Comparison of ENCODE assay signal across 1 cellular context in the genomic region with DNA sequence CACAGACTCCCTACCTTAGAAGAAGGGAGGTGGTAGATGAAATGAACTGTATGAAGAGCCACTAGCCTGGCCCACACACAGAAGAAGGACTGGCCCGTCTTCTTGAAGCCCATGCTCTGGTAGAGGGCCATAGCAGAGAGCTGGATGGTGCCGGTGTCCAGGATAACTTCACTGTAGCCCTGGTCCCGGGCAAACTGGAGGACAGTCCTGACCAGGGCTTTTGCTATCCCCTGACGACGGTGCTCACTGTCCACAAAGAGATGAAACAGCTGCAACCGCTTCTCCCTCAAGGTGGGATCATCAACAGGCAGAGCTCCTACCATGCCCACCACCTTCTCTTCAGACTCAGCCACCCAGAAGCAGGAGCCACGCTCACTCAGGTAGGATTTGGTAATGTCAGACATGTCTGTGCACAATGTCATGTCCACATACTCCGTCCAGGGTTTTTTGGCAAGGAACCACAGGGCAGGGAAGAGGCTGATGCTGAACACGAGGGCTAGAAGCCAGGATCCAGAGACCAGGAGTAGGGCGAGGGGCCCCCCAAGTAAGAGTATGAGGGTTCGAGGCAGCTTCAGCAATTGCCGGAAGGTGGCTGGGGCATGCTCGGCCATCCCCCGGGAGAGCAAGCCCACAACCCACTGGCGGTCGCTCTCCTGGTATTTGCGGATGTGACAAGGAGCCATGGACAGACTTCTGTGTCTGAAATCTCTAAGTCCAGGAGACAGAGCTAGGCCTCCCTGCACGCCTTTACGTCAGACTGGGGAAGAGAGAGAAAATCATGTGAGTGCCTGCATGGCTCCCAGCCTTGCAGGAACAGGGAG.
A peak's percentile ranks its signal among the peaks of the same experiment; 100 is the strongest.
TF ChIP-seq lines count a peak whose summit lies in the region.

No MANE protein-coding gene starts in this region.

TF ChIP-seq in HepG2, 621 proteins besides CTCF, POLR2A, EP300 and RAD21 (continued from another document and continues in another):
- TF ChIP-seq ZNF282 (IDR thresholded peaks at IDR 0.05; ENCODE audit: partially characterized antibody), result no peak
- no peak for TF ChIP-seq ZBTB42 (CRISPR knock-in tag; IDR thresholded peaks at IDR 0.05)
- peak; percentile 9; the same call in 1 of the 2 replicates for TF ChIP-seq ZBTB38 (CRISPR knock-in tag; IDR thresholded peaks at IDR 0.05)
- no peak for TF ChIP-seq ZFP36 (IDR thresholded peaks at IDR 0.05; ENCODE audit: borderline replicate concordance, low read depth, low read length, partially characterized antibody)
- TF ChIP-seq GATA4 (IDR thresholded peaks at IDR 0.05; ENCODE audit: borderline replicate concordance, low read depth), result no peak
- TF ChIP-seq HOXD1 (CRISPR knock-in tag; IDR thresholded peaks at IDR 0.05), result no peak
- TF ChIP-seq KLF13 (CRISPR knock-in tag; IDR thresholded peaks at IDR 0.05), result no peak
- TF ChIP-seq, protein P1, sequence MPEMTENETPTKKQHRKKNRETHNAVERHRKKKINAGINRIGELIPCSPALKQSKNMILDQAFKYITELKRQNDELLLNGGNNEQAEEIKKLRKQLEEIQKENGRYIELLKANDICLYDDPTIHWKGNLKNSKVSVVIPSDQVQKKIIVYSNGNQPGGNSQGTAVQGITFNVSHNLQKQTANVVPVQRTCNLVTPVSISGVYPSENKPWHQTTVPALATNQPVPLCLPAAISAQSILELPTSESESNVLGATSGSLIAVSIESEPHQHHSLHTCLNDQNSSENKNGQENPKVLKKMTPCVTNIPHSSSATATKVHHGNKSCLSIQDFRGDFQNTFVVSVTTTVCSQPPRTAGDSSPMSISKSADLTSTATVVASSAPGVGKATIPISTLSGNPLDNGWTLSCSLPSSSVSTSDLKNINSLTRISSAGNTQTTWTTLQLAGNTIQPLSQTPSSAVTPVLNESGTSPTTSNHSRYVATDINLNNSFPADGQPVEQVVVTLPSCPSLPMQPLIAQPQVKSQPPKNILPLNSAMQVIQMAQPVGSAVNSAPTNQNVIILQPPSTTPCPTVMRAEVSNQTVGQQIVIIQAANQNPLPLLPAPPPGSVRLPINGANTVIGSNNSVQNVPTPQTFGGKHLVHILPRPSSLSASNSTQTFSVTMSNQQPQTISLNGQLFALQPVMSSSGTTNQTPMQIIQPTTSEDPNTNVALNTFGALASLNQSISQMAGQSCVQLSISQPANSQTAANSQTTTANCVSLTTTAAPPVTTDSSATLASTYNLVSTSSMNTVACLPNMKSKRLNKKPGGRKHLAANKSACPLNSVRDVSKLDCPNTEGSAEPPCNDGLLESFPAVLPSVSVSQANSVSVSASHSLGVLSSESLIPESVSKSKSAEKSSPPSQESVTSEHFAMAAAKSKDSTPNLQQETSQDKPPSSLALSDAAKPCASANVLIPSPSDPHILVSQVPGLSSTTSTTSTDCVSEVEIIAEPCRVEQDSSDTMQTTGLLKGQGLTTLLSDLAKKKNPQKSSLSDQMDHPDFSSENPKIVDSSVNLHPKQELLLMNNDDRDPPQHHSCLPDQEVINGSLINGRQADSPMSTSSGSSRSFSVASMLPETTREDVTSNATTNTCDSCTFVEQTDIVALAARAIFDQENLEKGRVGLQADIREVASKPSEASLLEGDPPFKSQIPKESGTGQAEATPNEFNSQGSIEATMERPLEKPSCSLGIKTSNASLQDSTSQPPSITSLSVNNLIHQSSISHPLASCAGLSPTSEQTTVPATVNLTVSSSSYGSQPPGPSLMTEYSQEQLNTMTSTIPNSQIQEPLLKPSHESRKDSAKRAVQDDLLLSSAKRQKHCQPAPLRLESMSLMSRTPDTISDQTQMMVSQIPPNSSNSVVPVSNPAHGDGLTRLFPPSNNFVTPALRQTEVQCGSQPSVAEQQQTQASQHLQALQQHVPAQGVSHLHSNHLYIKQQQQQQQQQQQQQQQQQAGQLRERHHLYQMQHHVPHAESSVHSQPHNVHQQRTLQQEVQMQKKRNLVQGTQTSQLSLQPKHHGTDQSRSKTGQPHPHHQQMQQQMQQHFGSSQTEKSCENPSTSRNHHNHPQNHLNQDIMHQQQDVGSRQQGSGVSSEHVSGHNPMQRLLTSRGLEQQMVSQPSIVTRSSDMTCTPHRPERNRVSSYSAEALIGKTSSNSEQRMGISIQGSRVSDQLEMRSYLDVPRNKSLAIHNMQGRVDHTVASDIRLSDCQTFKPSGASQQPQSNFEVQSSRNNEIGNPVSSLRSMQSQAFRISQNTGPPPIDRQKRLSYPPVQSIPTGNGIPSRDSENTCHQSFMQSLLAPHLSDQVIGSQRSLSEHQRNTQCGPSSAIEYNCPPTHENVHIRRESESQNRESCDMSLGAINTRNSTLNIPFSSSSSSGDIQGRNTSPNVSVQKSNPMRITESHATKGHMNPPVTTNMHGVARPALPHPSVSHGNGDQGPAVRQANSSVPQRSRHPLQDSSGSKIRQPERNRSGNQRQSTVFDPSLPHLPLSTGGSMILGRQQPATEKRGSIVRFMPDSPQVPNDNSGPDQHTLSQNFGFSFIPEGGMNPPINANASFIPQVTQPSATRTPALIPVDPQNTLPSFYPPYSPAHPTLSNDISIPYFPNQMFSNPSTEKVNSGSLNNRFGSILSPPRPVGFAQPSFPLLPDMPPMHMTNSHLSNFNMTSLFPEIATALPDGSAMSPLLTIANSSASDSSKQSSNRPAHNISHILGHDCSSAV (CRISPR knock-in tag; IDR thresholded peaks at IDR 0.05; ENCODE audit: borderline replicate concordance), result no peak
- TF ChIP-seq CCAR2 (optimal IDR thresholded peaks at IDR 0.05; ENCODE audit: low read depth, low read length), result no peak
- TF ChIP-seq KDM2A (CRISPR knock-in tag; IDR thresholded peaks at IDR 0.05; ENCODE audit: borderline replicate concordance, low read depth), result 0 out of 2 replicates have a peak, but pooled peaks have one; percentile 37
- TF ChIP-seq ZNF264 (CRISPR knock-in tag; IDR thresholded peaks at IDR 0.05), result no peak
- TF ChIP-seq, protein P2, sequence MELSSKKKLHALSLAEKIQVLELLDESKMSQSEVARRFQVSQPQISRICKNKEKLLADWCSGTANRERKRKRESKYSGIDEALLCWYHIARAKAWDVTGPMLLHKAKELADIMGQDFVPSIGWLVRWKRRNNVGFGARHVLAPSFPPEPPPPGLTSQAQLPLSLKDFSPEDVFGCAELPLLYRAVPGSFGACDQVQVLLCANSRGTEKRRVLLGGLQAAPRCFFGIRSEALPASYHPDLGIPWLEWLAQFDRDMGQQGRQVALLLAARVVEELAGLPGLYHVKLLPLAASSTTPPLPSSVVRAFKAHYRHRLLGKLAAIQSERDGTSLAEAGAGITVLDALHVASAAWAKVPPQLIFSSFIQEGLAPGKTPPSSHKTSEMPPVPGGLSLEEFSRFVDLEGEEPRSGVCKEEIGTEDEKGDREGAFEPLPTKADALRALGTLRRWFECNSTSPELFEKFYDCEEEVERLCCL (CRISPR knock-in tag; IDR thresholded peaks at IDR 0.05; ENCODE audit: borderline replicate concordance), result no peak
- TF ChIP-seq CHD2 (IDR thresholded peaks at IDR 0.05; ENCODE audit: low read depth, low read length), result no peak
- 0 out of 2 replicates have a peak, but pooled peaks have one; percentile 20 for TF ChIP-seq RFXAP (CRISPR knock-in tag; IDR thresholded peaks at IDR 0.05; ENCODE audit: borderline replicate concordance)
- peak; percentile 58; the same call in 1 of the 2 replicates for TF ChIP-seq SPEN (CRISPR knock-in tag; IDR thresholded peaks at IDR 0.05; ENCODE audit: low read depth)
- TF ChIP-seq, protein P3, sequence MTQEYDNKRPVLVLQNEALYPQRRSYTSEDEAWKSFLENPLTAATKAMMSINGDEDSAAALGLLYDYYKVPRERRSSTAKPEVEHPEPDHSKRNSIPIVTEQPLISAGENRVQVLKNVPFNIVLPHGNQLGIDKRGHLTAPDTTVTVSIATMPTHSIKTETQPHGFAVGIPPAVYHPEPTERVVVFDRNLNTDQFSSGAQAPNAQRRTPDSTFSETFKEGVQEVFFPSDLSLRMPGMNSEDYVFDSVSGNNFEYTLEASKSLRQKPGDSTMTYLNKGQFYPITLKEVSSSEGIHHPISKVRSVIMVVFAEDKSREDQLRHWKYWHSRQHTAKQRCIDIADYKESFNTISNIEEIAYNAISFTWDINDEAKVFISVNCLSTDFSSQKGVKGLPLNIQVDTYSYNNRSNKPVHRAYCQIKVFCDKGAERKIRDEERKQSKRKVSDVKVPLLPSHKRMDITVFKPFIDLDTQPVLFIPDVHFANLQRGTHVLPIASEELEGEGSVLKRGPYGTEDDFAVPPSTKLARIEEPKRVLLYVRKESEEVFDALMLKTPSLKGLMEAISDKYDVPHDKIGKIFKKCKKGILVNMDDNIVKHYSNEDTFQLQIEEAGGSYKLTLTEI (CRISPR knock-in tag; conservative IDR thresholded peaks at IDR 0.05), result no peak
- no peak for TF ChIP-seq YEATS4 (CRISPR knock-in tag; IDR thresholded peaks at IDR 0.05; ENCODE audit: borderline replicate concordance)
- no peak for TF ChIP-seq IKZF1 (IDR thresholded peaks at IDR 0.05)
- TF ChIP-seq, protein P4, sequence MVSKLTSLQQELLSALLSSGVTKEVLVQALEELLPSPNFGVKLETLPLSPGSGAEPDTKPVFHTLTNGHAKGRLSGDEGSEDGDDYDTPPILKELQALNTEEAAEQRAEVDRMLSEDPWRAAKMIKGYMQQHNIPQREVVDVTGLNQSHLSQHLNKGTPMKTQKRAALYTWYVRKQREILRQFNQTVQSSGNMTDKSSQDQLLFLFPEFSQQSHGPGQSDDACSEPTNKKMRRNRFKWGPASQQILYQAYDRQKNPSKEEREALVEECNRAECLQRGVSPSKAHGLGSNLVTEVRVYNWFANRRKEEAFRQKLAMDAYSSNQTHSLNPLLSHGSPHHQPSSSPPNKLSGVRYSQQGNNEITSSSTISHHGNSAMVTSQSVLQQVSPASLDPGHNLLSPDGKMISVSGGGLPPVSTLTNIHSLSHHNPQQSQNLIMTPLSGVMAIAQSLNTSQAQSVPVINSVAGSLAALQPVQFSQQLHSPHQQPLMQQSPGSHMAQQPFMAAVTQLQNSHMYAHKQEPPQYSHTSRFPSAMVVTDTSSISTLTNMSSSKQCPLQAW (CRISPR knock-in tag; IDR thresholded peaks at IDR 0.05), result no peak
- TF ChIP-seq MAF1 (CRISPR knock-in tag; IDR thresholded peaks at IDR 0.05; ENCODE audit: borderline replicate concordance), result no peak
- no peak for TF ChIP-seq FOXA1 (IDR thresholded peaks at IDR 0.05)
- TF ChIP-seq FOXA1 (CRISPR knock-in tag; IDR thresholded peaks at IDR 0.05), result no peak
- TF ChIP-seq, protein P5, sequence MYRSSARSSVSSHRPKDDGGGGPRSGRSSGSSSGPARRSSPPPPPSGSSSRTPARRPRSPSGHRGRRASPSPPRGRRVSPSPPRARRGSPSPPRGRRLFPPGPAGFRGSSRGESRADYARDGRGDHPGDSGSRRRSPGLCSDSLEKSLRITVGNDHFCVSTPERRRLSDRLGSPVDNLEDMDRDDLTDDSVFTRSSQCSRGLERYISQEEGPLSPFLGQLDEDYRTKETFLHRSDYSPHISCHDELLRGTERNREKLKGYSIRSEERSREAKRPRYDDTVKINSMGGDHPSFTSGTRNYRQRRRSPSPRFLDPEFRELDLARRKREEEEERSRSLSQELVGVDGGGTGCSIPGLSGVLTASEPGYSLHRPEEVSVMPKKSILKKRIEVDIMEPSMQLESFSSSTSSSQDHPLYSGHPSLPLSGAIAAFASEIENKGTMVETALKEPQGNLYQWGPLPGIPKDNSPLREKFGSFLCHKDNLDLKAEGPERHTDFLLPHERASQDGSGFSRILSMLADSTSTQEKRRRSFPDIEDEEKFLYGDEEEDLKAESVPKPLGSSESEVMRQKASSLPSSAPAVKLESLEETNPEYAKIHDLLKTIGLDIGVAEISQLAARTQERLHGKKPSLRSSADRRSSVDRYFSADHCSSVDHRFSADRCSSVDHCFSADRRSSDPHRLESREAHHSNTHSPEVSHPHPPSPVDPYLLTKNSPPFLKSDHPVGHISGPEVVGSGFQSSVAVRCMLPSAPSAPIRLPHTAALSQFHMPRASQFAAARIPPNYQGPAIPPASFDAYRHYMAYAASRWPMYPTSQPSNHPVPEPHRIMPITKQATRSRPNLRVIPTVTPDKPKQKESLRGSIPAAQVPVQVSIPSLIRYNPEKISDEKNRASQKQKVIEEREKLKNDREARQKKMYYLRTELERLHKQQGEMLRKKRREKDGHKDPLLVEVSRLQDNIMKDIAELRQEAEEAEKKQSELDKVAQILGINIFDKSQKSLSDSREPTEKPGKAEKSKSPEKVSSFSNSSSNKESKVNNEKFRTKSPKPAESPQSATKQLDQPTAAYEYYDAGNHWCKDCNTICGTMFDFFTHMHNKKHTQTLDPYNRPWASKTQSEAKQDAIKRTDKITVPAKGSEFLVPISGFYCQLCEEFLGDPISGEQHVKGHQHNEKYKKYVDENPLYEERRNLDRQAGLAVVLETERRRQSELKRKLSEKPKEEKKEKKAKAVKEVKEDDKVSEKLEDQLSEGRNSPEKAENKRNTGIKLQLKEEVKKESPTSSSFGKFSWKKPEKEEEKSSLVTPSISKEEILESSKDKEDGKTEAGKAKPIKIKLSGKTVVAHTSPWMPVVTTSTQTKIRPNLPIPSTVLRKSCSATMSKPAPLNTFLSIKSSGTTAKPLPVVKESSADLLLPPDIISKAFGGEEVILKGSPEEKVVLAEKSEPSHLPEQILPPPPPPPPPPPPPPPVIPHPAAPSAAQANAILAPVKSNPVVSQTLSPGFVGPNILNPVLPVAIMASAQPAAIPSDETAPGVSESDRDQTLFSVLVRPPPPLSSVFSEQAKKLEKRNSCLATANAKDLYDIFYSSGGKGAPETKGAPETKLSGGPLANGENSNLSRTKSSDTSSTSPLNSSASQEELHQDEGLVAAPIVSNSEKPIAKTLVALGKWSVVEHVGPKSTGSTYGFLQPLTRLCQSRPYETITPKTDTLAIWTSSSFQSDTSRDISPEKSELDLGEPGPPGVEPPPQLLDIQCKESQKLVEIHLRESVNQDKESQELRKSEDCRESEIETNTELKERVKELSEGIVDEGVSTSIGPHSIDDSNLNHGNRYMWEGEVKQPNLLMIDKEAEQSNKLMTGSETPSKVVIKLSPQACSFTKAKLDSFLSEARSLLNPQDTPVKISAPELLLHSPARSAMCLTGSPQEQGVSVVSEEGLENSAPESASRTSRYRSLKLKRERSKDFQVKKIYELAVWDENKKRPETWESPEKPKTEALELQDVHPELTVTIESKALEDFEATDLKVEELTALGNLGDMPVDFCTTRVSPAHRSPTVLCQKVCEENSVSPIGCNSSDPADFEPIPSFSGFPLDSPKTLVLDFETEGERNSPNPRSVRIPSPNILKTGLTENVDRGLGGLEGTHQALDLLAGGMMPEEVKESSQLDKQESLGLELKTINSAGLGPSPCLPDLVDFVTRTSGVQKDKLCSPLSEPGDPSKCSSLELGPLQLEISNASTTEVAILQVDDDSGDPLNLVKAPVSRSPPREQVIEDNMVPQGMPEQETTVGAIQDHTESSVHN (CRISPR knock-in tag; IDR thresholded peaks at IDR 0.05), result no peak
- TF ChIP-seq, protein P6, sequence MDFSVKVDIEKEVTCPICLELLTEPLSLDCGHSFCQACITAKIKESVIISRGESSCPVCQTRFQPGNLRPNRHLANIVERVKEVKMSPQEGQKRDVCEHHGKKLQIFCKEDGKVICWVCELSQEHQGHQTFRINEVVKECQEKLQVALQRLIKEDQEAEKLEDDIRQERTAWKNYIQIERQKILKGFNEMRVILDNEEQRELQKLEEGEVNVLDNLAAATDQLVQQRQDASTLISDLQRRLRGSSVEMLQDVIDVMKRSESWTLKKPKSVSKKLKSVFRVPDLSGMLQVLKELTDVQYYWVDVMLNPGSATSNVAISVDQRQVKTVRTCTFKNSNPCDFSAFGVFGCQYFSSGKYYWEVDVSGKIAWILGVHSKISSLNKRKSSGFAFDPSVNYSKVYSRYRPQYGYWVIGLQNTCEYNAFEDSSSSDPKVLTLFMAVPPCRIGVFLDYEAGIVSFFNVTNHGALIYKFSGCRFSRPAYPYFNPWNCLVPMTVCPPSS (IDR thresholded peaks at IDR 0.05), result no peak
- no peak for TF ChIP-seq RBFOX2 (IDR thresholded peaks at IDR 0.05; ENCODE audit: low read depth, low read length)
